In genomic region chr9:126374366-126374781, GRCh38 we compare ENCODE assay signal across 21 cellular contexts. TPM values are rescaled to one million over a fixed set of nuclear protein-coding genes. Genes with fewer than 3 reads are reported as not detected.
A peak's percentile ranks its signal among the peaks of the same experiment; 100 is the strongest.
DNase-seq lines count a peak whose midpoint lies in the region; ATAC-seq and TF ChIP-seq lines count a peak whose summit lies in the region.
"Had no signal": no experiment of that assay in that cellular context is flagged by ENCODE, and none has a peak within 500 bp of the region (broad histone marks: within the 10 kb centered on the region; RNA-seq: fewer than 3 reads in every experiment).

No MANE protein-coding gene starts in this region.

- H3K36me3 ChIP-seq in mesendoderm (ENCODE audit: control insufficient read depth, insufficient read depth, low read length) (no peaks in the 10 kb centered on the region), tibial nerve (peaks cover 0 to 6% (median 0%) of the 10 kb centered on the region in 3 donors)
- H3K36me3 ChIP-seq: BE2C, transverse colon had no signal

- H3K4me2 ChIP-seq in mesendoderm (ENCODE audit: low read length), result no peak overlapping the region
- H3K4me2 ChIP-seq: PC-9 had no signal

- no peak overlapping the region for H2BK5ac ChIP-seq in mesendoderm (ENCODE audit: low read length)

- DNase-seq in NCI-H82 (lab: John Stamatoyannopoulos, UW) (peak; percentile 29), NCI-H82 treated with DMSO at 0.1 percent for 48 hours (lab: John Stamatoyannopoulos, UW; ENCODE audit: unreplicated experiment) (no peak), mesendoderm (no peak), tibial nerve (ENCODE audit: low spot score in 2 of 2) (no peak)
- DNase-seq: activated CD4-positive, alpha-beta T cell treated with anti-CD3 and anti-CD28 coated beads, Interleukin-2, amount 50 U/mL, for 1 hour; activated naive CD8-positive, alpha-beta T cell treated with anti-CD3 and anti-CD28 coated beads, Interleukin-2, amount 10 ng/mL, durations not matched to agents 7 days and 5 days; BE2C; naive B cell; NCI-H187; NCI-H2227 treated with DMSO at 0.1 percent for 48 hours; PC-9; SJCRH30; stimulated activated CD4-positive, alpha-beta T cell treated with anti-CD3 and anti-CD28 coated beads, Interleukin-2, amount 100 ng/mL, for 24 hours; stimulated activated naive CD4-positive, alpha-beta T cell; transverse colon had no signal

- TF ChIP-seq CTCF in tibial nerve (IDR thresholded peaks at IDR 0.05), result no peak

- H3K18ac ChIP-seq in mesendoderm (ENCODE audit: low read length), result peak overlapping the region; percentile 1

- no peak overlapping the region for H4K5ac ChIP-seq in mesendoderm (ENCODE audit: low read length)

- ATAC-seq in HG02678 (IDR thresholded peaks at IDR 0.05; ENCODE audit: unreplicated experiment), result no peak
- no peak for ATAC-seq in HG02938 (IDR thresholded peaks at IDR 0.05; ENCODE audit: unreplicated experiment)
- no peak for ATAC-seq in GM21619 (IDR thresholded peaks at IDR 0.05; ENCODE audit: unreplicated experiment)

- H3K27ac ChIP-seq in cingulate gyrus (ENCODE audit: low read depth, low read length) (peak overlapping the region; percentile 89), mesendoderm (ENCODE audit: low read depth, low read length) (no peak overlapping the region), tibial nerve (peak overlapping the region; percentile 34 to 90 (median 66))
- H3K27ac ChIP-seq: 22Rv1, PC-9 had no signal

- H3K4me3 ChIP-seq in mesendoderm (ENCODE audit: low read length) (no peak overlapping the region), tibial nerve (no peak overlapping the region)
- H3K4me3 ChIP-seq: coronary artery, PC-9, SJCRH30, transverse colon had no signal

- no CpG with 5 or more reads among the region's 4 CpGs for WGBS in mesendoderm (ENCODE audit: extremely low coverage, insufficient coverage, low lambda C conversion rate)
- 60 to 73% methylated on average over 2 to 4 of the region's 4 CpGs for WGBS in tibial nerve, 2 donors

- H2BK15ac ChIP-seq in mesendoderm (replicated peaks; ENCODE audit: low read depth), result no peak overlapping the region

- H3K23ac ChIP-seq in mesendoderm (ENCODE audit: low read length), result no peak overlapping the region

- H3K27me3 ChIP-seq in mesendoderm (ENCODE audit: insufficient read depth, low read length, poor library complexity) (no peaks in the 10 kb centered on the region), tibial nerve (no peaks in the 10 kb centered on the region)
- H3K27me3 ChIP-seq: BE2C, SJCRH30, transverse colon had no signal

- H3K79me1 ChIP-seq in mesendoderm (ENCODE audit: low read length), result no peaks in the 10 kb centered on the region

- no peak overlapping the region for H4K8ac ChIP-seq in mesendoderm (ENCODE audit: low read depth, low read length)

- TF ChIP-seq POLR2A in tibial nerve (IDR thresholded peaks at IDR 0.05), result no peak

- no peaks in the 10 kb centered on the region for H3K9me3 ChIP-seq in tibial nerve
- H3K9me3 ChIP-seq: BE2C, SJCRH30, transverse colon had no signal

- no peak overlapping the region for H3K4ac ChIP-seq in mesendoderm (ENCODE audit: low read depth, low read length)

- peaks cover 7% of the 10 kb centered on the region for H3K4me1 ChIP-seq in mesendoderm (ENCODE audit: control insufficient read depth, low read depth, low read length)
- H3K4me1 ChIP-seq in tibial nerve, result peaks cover 0 to 87% (median 25%) of the 10 kb centered on the region in 4 donors

- no peak overlapping the region for H3K56ac ChIP-seq in mesendoderm (ENCODE audit: low read length)

- no peaks in the 10 kb centered on the region for H3K79me2 ChIP-seq in mesendoderm (ENCODE audit: control insufficient read depth, insufficient read depth, low read length)

- H2AK5ac ChIP-seq in mesendoderm (ENCODE audit: low read length), result no peak overlapping the region

- no peak for TF ChIP-seq EP300 in tibial nerve (IDR thresholded peaks at IDR 0.05)

- no peak overlapping the region for H2BK120ac ChIP-seq in mesendoderm (ENCODE audit: low read depth, low read length)

- no peak overlapping the region for H3K9ac ChIP-seq in mesendoderm (ENCODE audit: low read length)

RNA-seq across cellular contexts. Expression of gene MVB12B, which starts 47.7 kb away (rescaled TPM):
- polyA plus RNA-seq in mesendoderm (2013, experiment 1 of 2), result 4.8 TPM
- polyA plus RNA-seq in mesendoderm (2013, experiment 2 of 2), result 4.6 TPM
- 10 to 100 TPM; 27.2 to 36.9 (median 33.2) TPM for total RNA-seq in tibial nerve
